In the genomic region with DNA sequence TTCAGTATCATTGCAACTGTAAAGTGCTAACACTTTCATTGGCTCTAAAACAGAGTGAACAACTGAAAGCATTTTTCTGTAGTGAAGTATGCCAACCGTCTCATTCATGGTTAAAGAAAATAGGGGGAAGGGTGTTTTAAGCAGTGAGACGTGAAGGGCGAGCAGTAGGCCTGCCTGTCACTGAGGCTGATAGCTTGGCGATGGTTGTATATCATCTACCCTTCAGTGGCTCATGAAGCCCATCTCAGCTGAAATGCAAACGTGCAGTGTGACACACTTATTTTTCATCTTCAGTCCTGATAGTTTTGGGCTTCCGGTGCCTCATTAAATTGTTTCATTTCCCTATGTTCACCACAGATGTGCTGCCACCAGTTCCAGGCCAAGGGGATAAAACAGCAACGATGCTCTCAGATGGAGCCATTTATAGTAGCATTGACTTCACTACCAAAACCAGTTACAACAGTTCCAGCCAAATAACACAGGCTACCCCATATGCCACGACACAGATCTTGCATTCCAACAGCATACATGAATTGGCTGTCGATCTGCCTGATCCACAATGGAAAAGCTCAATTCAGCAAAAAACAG, we compare ENCODE assay signal across 21 cellular contexts.
"Had no signal": no experiment of that assay in that cellular context is flagged by ENCODE, and none has a peak within 500 bp of the region (broad histone marks: within the 10 kb centered on the region; RNA-seq: fewer than 3 reads in every experiment).

No MANE protein-coding gene starts in this region.

- H3K27me3 ChIP-seq: brain microvascular endothelial cell, cardiac muscle cell had no signal

- H3K36me3 ChIP-seq: brain microvascular endothelial cell, cardiac muscle cell had no signal

- DNase-seq: activated CD4-positive, alpha-beta memory T cell treated with anti-CD3 and anti-CD28 coated beads, Interleukin-2, amount 10 ng/mL, durations not matched to agents 7 days and 5 days; activated CD4-positive, alpha-beta T cell treated with anti-CD3 and anti-CD28 coated beads, Interleukin-2, amount 50 U/mL, for 1 hour; activated CD4-positive, CD25-positive, alpha-beta regulatory T cell; activated gamma-delta T cell; activated naive CD4-positive, alpha-beta T cell treated with anti-CD3 and anti-CD28 coated beads for 36 hours; activated T-cell treated with anti-CD3 and anti-CD28 coated beads for 4 hours; activated T-cell treated with anti-CD3 and anti-CD28 coated beads, Interleukin-2, amount 50 U/mL, for 48 hours; brain microvascular endothelial cell; KBM-7; NCI-H1105 treated with DMSO at 0.1 percent for 48 hours; NCI-H1436 treated with DMSO at 0.1 percent for 48 hours; NCI-H187; NCI-H2081; NCI-H510A treated with DMSO at 0.1 percent for 48 hours; NCI-H69; SHP77 treated with DMSO at 0.1 percent for 48 hours; T-helper 17 cell; T-helper 9 cell had no signal

- H3K27ac ChIP-seq: brain microvascular endothelial cell, cardiac muscle cell, VCaP had no signal

- H3K4me3 ChIP-seq: cardiac muscle cell had no signal

- ATAC-seq: activated T-helper 17 cell treated with anti-CD3 and anti-CD28 coated beads, Interleukin-2, amount 50 U/mL, for 72 hours; T-helper 17 cell had no signal
